Comparison of ENCODE assay signal across 23 cellular contexts in genomic region chr10:105241254-105241653, GRCh38.
A peak's percentile ranks its signal among the peaks of the same experiment; 100 is the strongest.
DNase-seq lines count a peak whose midpoint lies in the region; TF ChIP-seq lines count a peak whose summit lies in the region.
"Had no signal": no experiment of that assay in that cellular context is flagged by ENCODE, and none has a peak within 500 bp of the region (broad histone marks: within the 10 kb centered on the region; RNA-seq: fewer than 3 reads in every experiment).

No MANE protein-coding gene starts in this region.

- no peaks in the 10 kb centered on the region for H3K36me3 Mint-ChIP-seq in activated CD4-positive, alpha-beta T cell treated with anti-CD3 and anti-CD28 coated beads, Interleukin-2, amount 10 ng/mL, durations not matched to agents 24 days and 14 days (ENCODE audit: low read depth)
- H3K36me3 Mint-ChIP-seq in endodermal cell (ENCODE audit: low read depth): no peaks in the 10 kb centered on the region
- H3K36me3 Mint-ChIP-seq: CD8-positive, alpha-beta T cell had no signal

- no peak overlapping the region for H3K27ac Mint-ChIP-seq in activated CD4-positive, alpha-beta T cell treated with anti-CD3 and anti-CD28 coated beads, Interleukin-2, amount 10 ng/mL, durations not matched to agents 24 days and 14 days
- no peak overlapping the region for H3K27ac Mint-ChIP-seq in endodermal cell
- H3K27ac Mint-ChIP-seq: B cell; CD4-positive, alpha-beta T cell; CD8-positive, alpha-beta T cell had no signal

- 92 to 100% methylated on average over 3 to 5 of the region's 5 CpGs for WGBS in endodermal cell (ENCODE audit: insufficient coverage in 1 of 2, insufficient read length in 1 of 2), 2 experiments

- no peaks in the 10 kb centered on the region for H3K4me1 ChIP-seq in endodermal cell (ENCODE audit: control insufficient read depth, insufficient read depth, low read length)
- H3K4me1 ChIP-seq: A549; BLaER1 treated with 17β-estradiol and CSF1 and Interleukin-3, amounts not matched to agents 10 nM and 100 nM; Caco-2 had no signal

- no peaks in the 10 kb centered on the region for H3K4me1 Mint-ChIP-seq in activated CD4-positive, alpha-beta T cell treated with anti-CD3 and anti-CD28 coated beads, Interleukin-2, amount 10 ng/mL, durations not matched to agents 24 days and 14 days
- no peaks in the 10 kb centered on the region for H3K4me1 Mint-ChIP-seq in endodermal cell
- H3K4me1 Mint-ChIP-seq: B cell had no signal

- no peak overlapping the region for H3K27ac ChIP-seq in endodermal cell (ENCODE audit: low read depth, low read length)
- H3K27ac ChIP-seq: 22Rv1; A549; BLaER1 treated with 17β-estradiol and CSF1 and Interleukin-3, amounts not matched to agents 10 nM and 100 nM; C4-2B had no signal

- no peak overlapping the region for H3K4me3 Mint-ChIP-seq in activated CD4-positive, alpha-beta T cell treated with anti-CD3 and anti-CD28 coated beads, Interleukin-2, amount 10 ng/mL, durations not matched to agents 24 days and 14 days
- H3K4me3 Mint-ChIP-seq in endodermal cell: no peak overlapping the region
- H3K4me3 Mint-ChIP-seq: B cell; CD4-positive, alpha-beta T cell; CD8-positive, alpha-beta T cell had no signal

- peaks cover 10% of the 10 kb centered on the region for H3K9me3 ChIP-seq in endodermal cell (ENCODE audit: control insufficient read depth, low read length)
- H3K9me3 ChIP-seq: Caco-2 had no signal

- H3K27me3 Mint-ChIP-seq in activated CD4-positive, alpha-beta T cell treated with anti-CD3 and anti-CD28 coated beads, Interleukin-2, amount 10 ng/mL, durations not matched to agents 24 days and 14 days: no peaks in the 10 kb centered on the region
- H3K27me3 Mint-ChIP-seq in endodermal cell (ENCODE audit: insufficient read depth): peaks cover 17% of the 10 kb centered on the region
- H3K27me3 Mint-ChIP-seq: B cell; CD4-positive, alpha-beta T cell had no signal

- peak; percentile 49 for DNase-seq in activated CD4-positive, alpha-beta T cell treated with anti-CD3 and anti-CD28 coated beads, Interleukin-2, amount 10 ng/mL, durations not matched to agents 24 days and 14 days
- DNase-seq in activated CD4-positive, alpha-beta T cell treated with anti-CD3 and anti-CD28 coated beads, Interleukin-2, amount 50 U/mL, for 1 hour: no peak
- DNase-seq in posterior vena cava (ENCODE audit: low spot score) (peak; percentile 55), NCI-H2081 (lab: John Stamatoyannopoulos, UW) (no peak), endodermal cell (no peak)
- DNase-seq: AML-193; Caco-2; Calu3; CD4-positive, alpha-beta T cell; CD8-positive, alpha-beta T cell; DMS 273 treated with DMSO at 0.1 percent for 48 hours; DMS153; DMS53; DMS79; DND-41; EL; GDM1 had no signal

- intact Hi-C loops in activated CD4-positive, alpha-beta T cell treated with anti-CD3 and anti-CD28 coated beads, Interleukin-2, amount 10 ng/mL, durations not matched to agents 24 days and 14 days (cut with micrococcal nuclease): no loop called here
- intact Hi-C loops in posterior vena cava (cut with DNase I): no loop called here

- TF ChIP-seq CTCF in endodermal cell (conservative IDR thresholded peaks at IDR 0.05): no peak

- H3K36me3 ChIP-seq in endodermal cell (ENCODE audit: control insufficient read depth, insufficient read depth, low read length): no peaks in the 10 kb centered on the region
- H3K36me3 ChIP-seq: BLaER1 treated with 17β-estradiol and CSF1 and Interleukin-3, amounts not matched to agents 10 nM and 100 nM had no signal

- no peaks in the 10 kb centered on the region for H3K27me3 ChIP-seq in endodermal cell (ENCODE audit: control insufficient read depth, insufficient read depth, low read length, poor library complexity, severe bottlenecking)
- H3K27me3 ChIP-seq: BLaER1 treated with 17β-estradiol and CSF1 and Interleukin-3, amounts not matched to agents 10 nM and 100 nM had no signal

- H3K9ac ChIP-seq in endodermal cell (ENCODE audit: extremely low read depth, low read length, poor library complexity, severe bottlenecking): no peak overlapping the region
- H3K9ac ChIP-seq: BLaER1 treated with 17β-estradiol and CSF1 and Interleukin-3, amounts not matched to agents 10 nM and 100 nM had no signal

- H3K4me3 ChIP-seq in endodermal cell (ENCODE audit: low read length): no peak overlapping the region
- H3K4me3 ChIP-seq: A549; BLaER1 treated with 17β-estradiol and CSF1 and Interleukin-3, amounts not matched to agents 10 nM and 100 nM; GM12878 had no signal

- no peaks in the 10 kb centered on the region for H3K9me3 Mint-ChIP-seq in activated CD4-positive, alpha-beta T cell treated with anti-CD3 and anti-CD28 coated beads, Interleukin-2, amount 10 ng/mL, durations not matched to agents 24 days and 14 days
- H3K9me3 Mint-ChIP-seq in endodermal cell: peaks cover 4% of the 10 kb centered on the region
- H3K9me3 Mint-ChIP-seq: CD4-positive, alpha-beta T cell; CD8-positive, alpha-beta T cell had no signal

Comparison
In these comparisons a context has a peak if more than half of its experiments do, and no peak if none do; other contexts are left out.
1. DNase-seq: peak in activated CD4-positive, alpha-beta T cell treated with anti-CD3 and anti-CD28 coated beads, Interleukin-2, amount 10 ng/mL, durations not matched to agents 24 days and 14 days (single experiment) and posterior vena cava (single experiment); none in activated CD4-positive, alpha-beta T cell treated with anti-CD3 and anti-CD28 coated beads, Interleukin-2, amount 50 U/mL, for 1 hour (single experiment), NCI-H2081 (0 of 2) and endodermal cell (single experiment).